ENCODE assay signal across 17 cellular contexts in the genomic region with DNA sequence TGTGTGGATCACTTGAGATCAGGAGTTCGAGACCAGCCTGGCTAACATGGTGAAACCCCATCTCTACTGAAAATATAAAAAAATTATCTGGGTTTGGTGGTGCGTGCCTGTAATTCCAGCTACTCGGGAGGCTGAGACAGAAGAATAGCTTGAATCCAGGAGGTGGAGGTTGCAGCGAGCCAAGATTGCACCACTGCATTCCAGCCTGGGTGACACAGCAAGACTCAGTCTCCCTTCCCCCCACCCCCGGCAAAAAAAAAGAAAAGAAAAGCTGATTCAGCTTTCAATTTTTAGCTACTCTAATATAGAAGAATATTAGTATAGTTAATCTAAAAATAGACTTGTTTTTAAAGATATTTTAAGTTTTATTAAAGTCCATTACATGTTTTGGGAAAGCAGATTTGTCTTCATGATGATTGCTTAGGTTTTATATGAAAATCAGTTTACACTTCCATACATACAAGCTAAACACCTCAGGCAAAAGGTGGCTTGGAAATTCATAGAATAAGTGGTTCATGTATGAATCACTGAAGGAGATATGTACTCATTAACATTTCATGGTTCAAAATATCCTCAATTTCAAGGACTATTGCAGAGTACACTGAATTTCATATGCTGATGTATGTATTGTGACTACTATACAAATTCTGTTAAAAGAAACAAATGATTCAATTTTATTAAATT.
DNase-seq lines count a peak whose midpoint lies in the region; ATAC-seq and TF ChIP-seq lines count a peak whose summit lies in the region.
"Had no signal": no experiment of that assay in that cellular context is flagged by ENCODE, and none has a peak within 500 bp of the region (broad histone marks: within the 10 kb centered on the region; RNA-seq: fewer than 3 reads in every experiment).

No MANE protein-coding gene starts in this region.

- H2BK5ac ChIP-seq in IMR-90 (ENCODE audit: low read depth, low read length, poor library complexity, severe bottlenecking), result no peak overlapping the region

- DNase-seq in AG10803 (ENCODE audit: low read depth) (peak; percentile 24), IMR-90 (peak; percentile 10), choroid plexus epithelial cell (ENCODE audit: low read depth) (peak; percentile 35), kidney tubule cell (ENCODE audit: low spot score) (peak; percentile 34), activated T-cell treated with anti-CD3 and anti-CD28 coated beads for 4 hours (no peak), SKM-1 treated with dmso at 0.1 percent for 144 hours (lab: John Stamatoyannopoulos, UW; ENCODE audit: unreplicated experiment) (no peak), WERI-Rb-1 (no peak), NOMO-1 treated with dmso at 0.1 percent for 144 hours (lab: John Stamatoyannopoulos, UW; ENCODE audit: unreplicated experiment) (no peak)
- DNase-seq: C1 segment of cervical spinal cord, DMS 273 treated with DMSO at 0.1 percent for 48 hours, MV-4-11, NCI-H1417, NCI-H1930, NCI-H2171, NCI-H446, NCI-H69, SHP77 treated with DMSO at 0.1 percent for 48 hours had no signal

- no peak overlapping the region for H2AFZ ChIP-seq in IMR-90 (replicated peaks; ENCODE audit: low read length, poor library complexity)

- no peak overlapping the region for H3K56ac ChIP-seq in IMR-90 (ENCODE audit: extremely low read depth, insufficient read depth, low read length)

- no peak for TF ChIP-seq POLR2A in IMR-90 (IDR thresholded peaks at IDR 0.05; ENCODE audit: low read depth, low read length)

- no TSS peak for BruUV-seq in IMR-90 (replicated peaks; lab: Mats Ljungman, UMichigan)

- no peak overlapping the region for H4K5ac ChIP-seq in IMR-90 (ENCODE audit: low read depth, low read length)

- no peak overlapping the region for H3K9ac ChIP-seq in IMR-90 (ENCODE audit: low read depth, low read length)

- no peak overlapping the region for H3K4ac ChIP-seq in IMR-90 (ENCODE audit: low read depth, low read length)

- intact Hi-C loops in IMR-90 (cut with micrococcal nuclease), result no loop called here

- H3K36me3 ChIP-seq in IMR-90 (ENCODE audit: control insufficient read depth, insufficient read depth, low read length) (no peaks in the 10 kb centered on the region), WERI-Rb-1 (no peaks in the 10 kb centered on the region)

- no peak for TF ChIP-seq RAD21 in IMR-90 (IDR thresholded peaks at IDR 0.05; ENCODE audit: low read length)

- H4K8ac ChIP-seq in IMR-90 (ENCODE audit: low read depth in 2 of 2, low read length in 2 of 2), result no peak overlapping the region

- no peak overlapping the region for H3K23ac ChIP-seq in IMR-90 (ENCODE audit: low read depth, low read length)

- no peaks in the 10 kb centered on the region for H3K79me1 ChIP-seq in IMR-90 (ENCODE audit: low read depth in 1 of 2, low read length in 2 of 2)

- peak; percentile 44 for ATAC-seq in IMR-90 (ENCODE audit: low read depth)

- in situ Hi-C loops in IMR-90 (cut with MboI; ENCODE audit: low sequenced_read_pairs), result no loop called here

- no peak overlapping the region for H2AK9ac ChIP-seq in IMR-90 (replicated peaks; ENCODE audit: low read depth, low read length, poor library complexity)

- no peaks in the 10 kb centered on the region for H3K4me1 ChIP-seq in IMR-90 (ENCODE audit: control insufficient read depth, insufficient read depth, low read length)

- no peak overlapping the region for H2BK120ac ChIP-seq in IMR-90 (ENCODE audit: low read depth, low read length)

- no peaks in the 10 kb centered on the region for H3K9me1 ChIP-seq in IMR-90 (ENCODE audit: insufficient read depth, low read length)

- no peak overlapping the region for H3K14ac ChIP-seq in IMR-90 (replicated peaks; ENCODE audit: low read depth, low read length)

- dilution Hi-C loops in IMR-90 (cut with HindIII; ENCODE audit: low sequenced_read_pairs, unreplicated experiment), result no loop called here

- WGBS in IMR-90 (ENCODE audit: extremely low coverage in 2 of 2, insufficient read length in 1 of 2), 2 experiments, result no CpG with 5 or more reads among the region's 5 CpGs

- no peak overlapping the region for H2BK15ac ChIP-seq in IMR-90 (ENCODE audit: low read depth, low read length)

- H3K4me2 ChIP-seq in IMR-90 (ENCODE audit: low read depth, low read length), result no peak overlapping the region

- TF ChIP-seq CTCF in AG10803 (conservative IDR thresholded peaks at IDR 0.05; ENCODE audit: low read length) (no peak), IMR-90 (conservative IDR thresholded peaks at IDR 0.05; ENCODE audit: low read depth, low read length) (no peak), choroid plexus epithelial cell (conservative IDR thresholded peaks at IDR 0.05; ENCODE audit: low read depth, low read length) (no peak), WERI-Rb-1 (IDR thresholded peaks at IDR 0.05; ENCODE audit: low read depth, low read length) (no peak)

- H2AK5ac ChIP-seq in IMR-90 (ENCODE audit: low read depth, low read length), result no peak overlapping the region

- no peaks in the 10 kb centered on the region for H3K27me3 ChIP-seq in IMR-90 (ENCODE audit: control insufficient read depth, insufficient read depth, low read length)
- no peaks in the 10 kb centered on the region for H3K27me3 ChIP-seq in WERI-Rb-1 (ENCODE audit: insufficient read depth, low read depth, severe bottlenecking)

- H3K27ac ChIP-seq in IMR-90 (ENCODE audit: insufficient read depth, low read length), result no peak overlapping the region
- H3K27ac ChIP-seq in WERI-Rb-1, result no peak overlapping the region

- no peaks in the 10 kb centered on the region for H4K20me1 ChIP-seq in IMR-90 (ENCODE audit: insufficient read depth, low read length)

- H4K91ac ChIP-seq in IMR-90 (ENCODE audit: insufficient read depth, low read depth, low read length), result no peak overlapping the region

- no peak overlapping the region for H3K18ac ChIP-seq in IMR-90 (ENCODE audit: low read depth, low read length)

- CTCF ChIA-PET in IMR-90 (lab: Yijun Ruan, JAX), result interaction anchor here (0.6 to 0.8 kb wide), 2 partner anchors 12 to 33 kb away, joined by 3 to 4 read pairs; no protein-coding TSS in a partner anchor

- no peak overlapping the region for H2BK20ac ChIP-seq in IMR-90 (ENCODE audit: low read depth, low read length)

- no peaks in the 10 kb centered on the region for H3K9me3 ChIP-seq in IMR-90 (ENCODE audit: control insufficient read depth, insufficient read depth, low read length)
- no peaks in the 10 kb centered on the region for H3K9me3 ChIP-seq in WERI-Rb-1 (ENCODE audit: severe bottlenecking)

- no peak overlapping the region for H3K4me3 ChIP-seq in AG10803 (ENCODE audit: low read length)
- no peak overlapping the region for H3K4me3 ChIP-seq in IMR-90 (ENCODE audit: insufficient read depth, low read depth, low read length)
- no peak overlapping the region for H3K4me3 ChIP-seq in choroid plexus epithelial cell (ENCODE audit: low read depth, low read length)
- H3K4me3 ChIP-seq in WERI-Rb-1 (ENCODE audit: low read depth, low read length), result no peak overlapping the region

- POLR2A ChIA-PET in IMR-90 (lab: Charles Lee; ENCODE audit: unreplicated experiment), result interaction anchor here (0.6 kb wide), 3 partner anchors 28 to 1857 kb away, joined by 3 to 4 read pairs (median 3); no protein-coding TSS in a partner anchor

TF ChIP-seq in IMR-90, 13 proteins besides CTCF, POLR2A, EP300 and RAD21:
- TF ChIP-seq CEBPB (IDR thresholded peaks at IDR 0.05; ENCODE audit: low read depth, low read length), result peak; percentile 67
- no peak for TF ChIP-seq BHLHE40 (IDR thresholded peaks at IDR 0.05; ENCODE audit: low read depth, low read length)
- TF ChIP-seq NFE2L2 (IDR thresholded peaks at IDR 0.05; ENCODE audit: low read depth, low read length), result 0 out of 2 replicates have a peak, but pooled peaks have one; percentile 9
- peak; percentile 42 for TF ChIP-seq MAFK (IDR thresholded peaks at IDR 0.05; ENCODE audit: low read depth, low read length)

Comparison
In these comparisons a context has a peak if more than half of its experiments do, and no peak if none do; other contexts are left out.
1. DNase-seq: peak in AG10803 (single experiment), IMR-90 (single experiment), choroid plexus epithelial cell (single experiment) and kidney tubule cell (single experiment); none in activated T-cell treated with anti-CD3 and anti-CD28 coated beads for 4 hours (single experiment), SKM-1 treated with dmso at 0.1 percent for 144 hours (single experiment), WERI-Rb-1 (single experiment) and NOMO-1 treated with dmso at 0.1 percent for 144 hours (single experiment).